In genomic region chr3:163327086-163327485, GRCh38 we compare ENCODE assay signal across 29 cellular contexts.
"Had no signal": no experiment of that assay in that cellular context is flagged by ENCODE, and none has a peak within 500 bp of the region (broad histone marks: within the 10 kb centered on the region; RNA-seq: fewer than 3 reads in every experiment).

No MANE protein-coding gene starts in this region.

- H3K27ac ChIP-seq: body of pancreas, cardiac muscle cell, PC-9 had no signal

- H3K9me3 ChIP-seq: body of pancreas had no signal

- H3K4me3 ChIP-seq: body of pancreas, cardiac muscle cell, PC-9 had no signal

- H3K4me1 Mint-ChIP-seq: activated B cell treated with CpG ODN at 0.5 μM for 24 hours; activated CD4-positive, alpha-beta T cell treated with anti-CD3 and anti-CD28 coated beads, Interleukin-2, amount 10 ng/mL, durations not matched to agents 24 days and 14 days; activated naive CD4-positive, alpha-beta T cell treated with anti-CD3 and anti-CD28 coated beads, Interleukin-2, amount 10 ng/mL, durations not matched to agents 7 days and 5 days; activated naive CD8-positive, alpha-beta T cell treated with anti-CD3 and anti-CD28 coated beads for 36 hours; activated T-helper 17 cell treated with anti-CD3 and anti-CD28 coated beads, Interleukin-2, amount 50 U/mL, for 72 hours; T-helper 17 cell had no signal

- H2AFZ ChIP-seq: PC-9 had no signal

- H3K36me3 ChIP-seq: cardiac muscle cell had no signal

- H3K27me3 ChIP-seq: body of pancreas, cardiac muscle cell had no signal

- H3K36me3 Mint-ChIP-seq: activated CD4-positive, alpha-beta memory T cell treated with anti-CD3 and anti-CD28 coated beads for 36 hours; activated naive CD4-positive, alpha-beta T cell treated with anti-CD3 and anti-CD28 coated beads, Interleukin-2, amount 10 ng/mL, durations not matched to agents 7 days and 5 days; activated naive CD8-positive, alpha-beta T cell treated with anti-CD3 and anti-CD28 coated beads for 36 hours had no signal

- H3K27ac Mint-ChIP-seq: activated B cell treated with CpG ODN at 0.5 μM for 24 hours; activated CD4-positive, alpha-beta memory T cell treated with anti-CD3 and anti-CD28 coated beads for 36 hours; activated CD4-positive, alpha-beta T cell treated with anti-CD3 and anti-CD28 coated beads, Interleukin-2, amount 10 ng/mL, durations not matched to agents 24 days and 14 days; activated naive CD4-positive, alpha-beta T cell treated with anti-CD3 and anti-CD28 coated beads, Interleukin-2, amount 10 ng/mL, durations not matched to agents 7 days and 5 days; activated naive CD8-positive, alpha-beta T cell treated with anti-CD3 and anti-CD28 coated beads for 36 hours; activated T-helper 17 cell treated with anti-CD3 and anti-CD28 coated beads, Interleukin-2, amount 50 U/mL, for 72 hours; T-helper 17 cell had no signal

- H3K4me2 ChIP-seq: PC-9 had no signal

- H3K27me3 Mint-ChIP-seq: activated B cell treated with CpG ODN at 0.5 μM for 24 hours; activated CD4-positive, alpha-beta memory T cell treated with anti-CD3 and anti-CD28 coated beads for 36 hours; activated CD4-positive, alpha-beta T cell treated with anti-CD3 and anti-CD28 coated beads, Interleukin-2, amount 10 ng/mL, durations not matched to agents 24 days and 14 days; activated naive CD4-positive, alpha-beta T cell treated with anti-CD3 and anti-CD28 coated beads, Interleukin-2, amount 10 ng/mL, durations not matched to agents 7 days and 5 days; activated naive CD8-positive, alpha-beta T cell treated with anti-CD3 and anti-CD28 coated beads for 36 hours; activated T-helper 17 cell treated with anti-CD3 and anti-CD28 coated beads, Interleukin-2, amount 50 U/mL, for 72 hours; T-helper 17 cell had no signal

- DNase-seq: activated B cell treated with CpG ODN at 0.5 μM for 24 hours; activated CD4-positive, alpha-beta memory T cell treated with anti-CD3 and anti-CD28 coated beads for 36 hours; activated CD4-positive, alpha-beta T cell treated with anti-CD3 and anti-CD28 coated beads for 1 hour; activated CD4-positive, alpha-beta T cell treated with anti-CD3 and anti-CD28 coated beads, Interleukin-2, amount 10 ng/mL, durations not matched to agents 24 days and 14 days; activated CD8-positive, alpha-beta memory T cell treated with anti-CD3 and anti-CD28 coated beads for 24 hours; activated gamma-delta T cell treated with Interleukin-2 at 50 U/mL for 16 hours; activated naive CD4-positive, alpha-beta T cell treated with anti-CD3 and anti-CD28 coated beads, Interleukin-2, amount 10 ng/mL, durations not matched to agents 7 days and 5 days; activated naive CD8-positive, alpha-beta T cell treated with anti-CD3 and anti-CD28 coated beads for 36 hours; activated T-cell treated with anti-CD3 and anti-CD28 coated beads, Interleukin-2, amount 50 U/mL, for 48 hours; anterior cingulate cortex; body of pancreas; IMR-90; Kasumi-1; KBM-7; NCI-H1048; NCI-H146; NCI-H1930; NCI-H2107; NCI-H2171 treated with DMSO at 0.1 percent for 48 hours; NCI-H345; NCI-H510A; NCI-H526 treated with DMSO at 0.1 percent for 48 hours; NCI-H82; PC-9; SHP77 treated with DMSO at 0.1 percent for 48 hours; T-helper 17 cell; T-helper 9 cell had no signal

- H3K4me3 Mint-ChIP-seq: activated B cell treated with CpG ODN at 0.5 μM for 24 hours; activated CD4-positive, alpha-beta memory T cell treated with anti-CD3 and anti-CD28 coated beads for 36 hours; activated CD4-positive, alpha-beta T cell treated with anti-CD3 and anti-CD28 coated beads, Interleukin-2, amount 10 ng/mL, durations not matched to agents 24 days and 14 days; activated naive CD4-positive, alpha-beta T cell treated with anti-CD3 and anti-CD28 coated beads, Interleukin-2, amount 10 ng/mL, durations not matched to agents 7 days and 5 days; activated naive CD8-positive, alpha-beta T cell treated with anti-CD3 and anti-CD28 coated beads for 36 hours; activated T-helper 17 cell treated with anti-CD3 and anti-CD28 coated beads, Interleukin-2, amount 50 U/mL, for 72 hours; T-helper 17 cell had no signal

- H3K4me1 ChIP-seq: body of pancreas had no signal

- H3K9me3 Mint-ChIP-seq: activated CD4-positive, alpha-beta T cell treated with anti-CD3 and anti-CD28 coated beads, Interleukin-2, amount 10 ng/mL, durations not matched to agents 24 days and 14 days had no signal

- ATAC-seq: activated T-helper 17 cell treated with anti-CD3 and anti-CD28 coated beads, Interleukin-2, amount 50 U/mL, for 72 hours; body of pancreas; T-helper 17 cell had no signal
